8 cellular contexts compared by ENCODE assay signal in genomic region chr19:41951686-41952172, GRCh38. TPM values are rescaled to one million over a fixed set of nuclear protein-coding genes. Genes with fewer than 3 reads are reported as not detected.
DNase-seq lines count a peak whose midpoint lies in the region; ATAC-seq and TF ChIP-seq lines count a peak whose summit lies in the region.

No MANE protein-coding gene starts in this region.

- ATAC-seq in GM23338 (peak; percentile 97), GM18505 (IDR thresholded peaks at IDR 0.05; ENCODE audit: unreplicated experiment) (no peak)

- peaks cover 10% of the 10 kb centered on the region for H3K79me1 ChIP-seq in mesenchymal stem cell (replicated peaks; ENCODE audit: low read length, poor library complexity, severe bottlenecking)

- peak overlapping the region; percentile 78 for H3K4me2 ChIP-seq in GM23338
- H3K4me2 ChIP-seq in mesenchymal stem cell (ENCODE audit: low read length, poor library complexity, severe bottlenecking) = no peak overlapping the region

- H3K27me3 ChIP-seq in GM23338 (ENCODE audit: insufficient read depth) (no peaks in the 10 kb centered on the region), mesenchymal stem cell (ENCODE audit: control insufficient read depth in 1 of 2, insufficient read depth in 1 of 2, low read length in 2 of 2) (no peaks in the 10 kb centered on the region)
- H3K27me3 ChIP-seq in effector memory CD4-positive, alpha-beta T cell (replicated peaks; ENCODE audit: control insufficient read depth, insufficient read depth, low read length, poor library complexity, severe bottlenecking) = no peaks in the 10 kb centered on the region

- no peak overlapping the region for H3K18ac ChIP-seq in mesenchymal stem cell (ENCODE audit: low read depth in 1 of 2, low read length in 2 of 2)

- no peak overlapping the region for H2BK5ac ChIP-seq in mesenchymal stem cell (ENCODE audit: low read depth, low read length, poor library complexity, severe bottlenecking)

- H3K4me3 ChIP-seq in AG10803 (ENCODE audit: low read length) (peak overlapping the region; percentile 5; the same call in 1 of the 2 replicates), GM23338 (peak overlapping the region; percentile 51), mesenchymal stem cell (ENCODE audit: insufficient read depth in 1 of 2, low read depth in 1 of 2, low read length in 2 of 2) (no peak overlapping the region)
- no peak overlapping the region for H3K4me3 ChIP-seq in effector memory CD4-positive, alpha-beta T cell (ENCODE audit: insufficient read depth, low read depth, low read length, poor library complexity, severe bottlenecking)

- H2BK12ac ChIP-seq in mesenchymal stem cell (ENCODE audit: low read length in 2 of 2) = peak overlapping the region in 1 of 2 experiments; percentile 84

- no peaks in the 10 kb centered on the region for H3K4me1 ChIP-seq in GM23338 (ENCODE audit: insufficient read depth)
- peaks cover 3% of the 10 kb centered on the region for H3K4me1 ChIP-seq in effector memory CD4-positive, alpha-beta T cell (ENCODE audit: control insufficient read depth, insufficient read depth, low read length, poor library complexity, severe bottlenecking)
- peaks cover 5% of the 10 kb centered on the region for H3K4me1 ChIP-seq in mesenchymal stem cell (ENCODE audit: control insufficient read depth, insufficient read depth, low read depth, low read length)

- intact Hi-C loops in activated CD4-positive, alpha-beta memory T cell treated with anti-CD3 and anti-CD28 coated beads for 36 hours (cut with micrococcal nuclease) = loop anchor here (1.0 kb wide), 1 partner anchor 78 kb away; no protein-coding TSS in a partner anchor

- H3K4ac ChIP-seq in mesenchymal stem cell (ENCODE audit: low read depth in 1 of 2, low read length in 2 of 2) = no peak overlapping the region

- no peaks in the 10 kb centered on the region for H3K9me3 ChIP-seq in effector memory CD4-positive, alpha-beta T cell (ENCODE audit: control insufficient read depth, low read length)
- no peaks in the 10 kb centered on the region for H3K9me3 ChIP-seq in mesenchymal stem cell (ENCODE audit: control insufficient read depth, low read length)

- TF ChIP-seq POLR2A in GM18505 (IDR thresholded peaks at IDR 0.05; ENCODE audit: borderline replicate concordance, extremely low read depth, insufficient read depth, insufficient read length) = no peak

- no peak overlapping the region for H3K23ac ChIP-seq in mesenchymal stem cell (ENCODE audit: low read length in 2 of 2)

- H2AK5ac ChIP-seq in mesenchymal stem cell (ENCODE audit: low read length, severe bottlenecking) = no peak overlapping the region

- H3K27ac ChIP-seq in GM23338 (ENCODE audit: low read depth) (no peak overlapping the region), mesenchymal stem cell (ENCODE audit: low read length, poor library complexity, severe bottlenecking) (no peak overlapping the region)
- no peak overlapping the region for H3K27ac ChIP-seq in effector memory CD4-positive, alpha-beta T cell (ENCODE audit: insufficient read depth, low read length, poor library complexity, severe bottlenecking)

- no peak overlapping the region for H2BK15ac ChIP-seq in mesenchymal stem cell (ENCODE audit: low read depth, poor library complexity, severe bottlenecking)

- no peak overlapping the region for H2AFZ ChIP-seq in GM23338
- peak overlapping the region; percentile 78 for H2AFZ ChIP-seq in mesenchymal stem cell (ENCODE audit: low read depth, low read length)

- H3F3A ChIP-seq in GM23338 (replicated peaks; ENCODE audit: low read depth) = 0 out of 2 replicates have a peak, but pooled peaks cover 3% of the 10 kb centered on the region

- H3K27me3 Mint-ChIP-seq in GM23338 (ENCODE audit: insufficient read depth, low read depth, poor library complexity) = peaks cover 10% of the 10 kb centered on the region
- H3K27me3 Mint-ChIP-seq in activated CD4-positive, alpha-beta memory T cell treated with anti-CD3 and anti-CD28 coated beads for 36 hours = no peaks in the 10 kb centered on the region

- peak; percentile 58 for DNase-seq in AG10803 (ENCODE audit: low read depth)
- DNase-seq in GM23338 (ENCODE audit: low spot score) = peak; percentile 94
- DNase-seq in NCI-H510A treated with DMSO at 0.1 percent for 48 hours (lab: John Stamatoyannopoulos, UW) = peak; percentile 65
- DNase-seq in activated CD4-positive, alpha-beta memory T cell treated with anti-CD3 and anti-CD28 coated beads for 36 hours = peak; percentile 91
- peak; percentile 65 to 79 (median 78) for DNase-seq in effector memory CD4-positive, alpha-beta T cell
- DNase-seq in mesenchymal stem cell = peak; percentile 76
- DNase-seq in stimulated activated CD8-positive, alpha-beta memory T cell treated with anti-CD3 and anti-CD28 coated beads, Interleukin-15, amount 100 ng/mL, for 48 hours (ENCODE audit: low read depth in 2 of 2) = peak; percentile 71 to 72

- H3K4me1 Mint-ChIP-seq in GM23338 = no peaks in the 10 kb centered on the region
- H3K4me1 Mint-ChIP-seq in activated CD4-positive, alpha-beta memory T cell treated with anti-CD3 and anti-CD28 coated beads for 36 hours (ENCODE audit: low read depth) = peaks cover 15% of the 10 kb centered on the region

- CTCF ChIA-PET in activated CD4-positive, alpha-beta memory T cell treated with anti-CD3 and anti-CD28 coated beads for 36 hours (lab: Charles Lee) = interaction anchor here (0.6 to 4.6 kb wide), 14 partner anchors 9 to 158 kb away, joined by 3 to 46 read pairs (median 5); partner anchors contain the start of genes CD79A, CEACAM3 and RPS19

- no peaks in the 10 kb centered on the region for H3K36me3 ChIP-seq in GM23338 (ENCODE audit: insufficient read depth)
- peaks cover 11% of the 10 kb centered on the region for H3K36me3 ChIP-seq in effector memory CD4-positive, alpha-beta T cell (ENCODE audit: control insufficient read depth, insufficient read depth, low read length)
- peaks cover 15 to 22% of the 10 kb centered on the region in 2 experiments for H3K36me3 ChIP-seq in mesenchymal stem cell (ENCODE audit: control insufficient read depth in 1 of 2, insufficient read depth in 2 of 2, low read depth in 1 of 2, low read length in 2 of 2)

- peak; percentile 94 for TF ChIP-seq CTCF in AG10803 (conservative IDR thresholded peaks at IDR 0.05; ENCODE audit: low read length)
- TF ChIP-seq CTCF in GM23338 (conservative IDR thresholded peaks at IDR 0.05; ENCODE audit: low read depth in 2 of 2) = peak; percentile 92 to 95

- H3K4me3 Mint-ChIP-seq in GM23338 = peak overlapping the region; percentile 61
- no peak overlapping the region for H3K4me3 Mint-ChIP-seq in activated CD4-positive, alpha-beta memory T cell treated with anti-CD3 and anti-CD28 coated beads for 36 hours

- H3K9me2 ChIP-seq in GM23338 (ENCODE audit: insufficient read depth) = no peaks in the 10 kb centered on the region

- POLR2A ChIA-PET in activated CD4-positive, alpha-beta memory T cell treated with anti-CD3 and anti-CD28 coated beads for 36 hours (lab: Charles Lee) = no interaction called here

- H4K91ac ChIP-seq in mesenchymal stem cell (ENCODE audit: low read length) = no peak overlapping the region

- H3K79me2 ChIP-seq in GM23338 (replicated peaks; ENCODE audit: insufficient read depth) = no peaks in the 10 kb centered on the region

- H3K9ac ChIP-seq in mesenchymal stem cell (ENCODE audit: low read length) = peak overlapping the region; percentile 41

- no peaks in the 10 kb centered on the region for H3K9me3 Mint-ChIP-seq in GM23338
- H3K9me3 Mint-ChIP-seq in activated CD4-positive, alpha-beta memory T cell treated with anti-CD3 and anti-CD28 coated beads for 36 hours = no peaks in the 10 kb centered on the region

- 10% methylated on average over 9 of the region's 12 CpGs for WGBS in mesenchymal stem cell

- H3K27ac Mint-ChIP-seq in GM23338 = no peak overlapping the region
- no peak overlapping the region for H3K27ac Mint-ChIP-seq in activated CD4-positive, alpha-beta memory T cell treated with anti-CD3 and anti-CD28 coated beads for 36 hours

- H3K36me3 Mint-ChIP-seq in GM23338 (ENCODE audit: low read depth) = peaks cover 3% of the 10 kb centered on the region; the same call in 2 of the 3 replicates
- peaks cover 2% of the 10 kb centered on the region for H3K36me3 Mint-ChIP-seq in activated CD4-positive, alpha-beta memory T cell treated with anti-CD3 and anti-CD28 coated beads for 36 hours

- H4K20me1 ChIP-seq in GM23338 (replicated peaks; ENCODE audit: insufficient read depth) = no peaks in the 10 kb centered on the region

- H3K14ac ChIP-seq in mesenchymal stem cell (ENCODE audit: low read length in 2 of 2) = peak overlapping the region in 1 of 2 experiments; percentile 79

- H2BK120ac ChIP-seq in mesenchymal stem cell (ENCODE audit: low read depth, low read length) = no peak overlapping the region

- H4K8ac ChIP-seq in mesenchymal stem cell (ENCODE audit: low read length) = no peak overlapping the region

TF ChIP-seq in GM23338, 12 proteins besides CTCF, POLR2A, EP300 and RAD21 (continues in another document):
- TF ChIP-seq CREB1 (CRISPR knock-in tag; IDR thresholded peaks at IDR 0.05; ENCODE audit: low read depth) = 0 out of 2 replicates have a peak, but pooled peaks have one; percentile 9

RNA-seq across cellular contexts. Expression of gene RABAC1, which starts 7.4 kb away (rescaled TPM):
- 113 and 151 TPM in 2 replicates for total RNA-seq in GM23338 (2014; rRNA removed; shearing (Covaris generic))
- polyA plus RNA-seq in GM23338 (2016; fragmentation: Nextera tagmentation; extraction: Ambion mirVana) = 206 and 215 TPM in 2 replicates
- 10 to 100 TPM; 64.9 to 68.4 TPM for total RNA-seq in activated CD4-positive, alpha-beta memory T cell treated with anti-CD3 and anti-CD28 coated beads for 36 hours
- 292 TPM for polyA plus RNA-seq in mesenchymal stem cell (2013, experiment 1 of 2)
- 293 TPM for polyA plus RNA-seq in mesenchymal stem cell (2013, experiment 2 of 2)

RNA-seq across cellular contexts. Expression of gene ERFL, which starts 23.5 kb away (rescaled TPM):
- 0.69 TPM in 1 of 2 replicates, not detected in the other for total RNA-seq in GM23338 (2014; rRNA removed; shearing (Covaris generic))
- polyA plus RNA-seq in GM23338 (2016; fragmentation: Nextera tagmentation; extraction: Ambion mirVana) = 0.14 TPM in 1 of 2 replicates, not detected in the other
- 1 to 10 TPM; 1.3 to 2.0 TPM for total RNA-seq in activated CD4-positive, alpha-beta memory T cell treated with anti-CD3 and anti-CD28 coated beads for 36 hours
- 0.06 TPM for polyA plus RNA-seq in mesenchymal stem cell (2013, experiment 1 of 2)
- polyA plus RNA-seq in mesenchymal stem cell (2013, experiment 2 of 2) = 0.05 TPM

RNA-seq across cellular contexts. Expression of gene ATP1A3, which starts 42.3 kb away (rescaled TPM):
- 33.1 and 37.3 TPM in 2 replicates for total RNA-seq in GM23338 (2014; rRNA removed; shearing (Covaris generic))
- 11.0 and 11.5 TPM in 2 replicates for polyA plus RNA-seq in GM23338 (2016; fragmentation: Nextera tagmentation; extraction: Ambion mirVana)
- total RNA-seq in activated CD4-positive, alpha-beta memory T cell treated with anti-CD3 and anti-CD28 coated beads for 36 hours = under 1 TPM; 0.64 to 0.85 TPM
- 0.08 TPM for polyA plus RNA-seq in mesenchymal stem cell (2013, experiment 1 of 2)
- 0.11 TPM for polyA plus RNA-seq in mesenchymal stem cell (2013, experiment 2 of 2)

Comparison
In these comparisons a context has a peak if more than half of its experiments do, and no peak if none do; other contexts are left out.
1. H3K4me3 ChIP-seq: peak in AG10803 (single experiment) and GM23338 (single experiment); none in effector memory CD4-positive, alpha-beta T cell (single experiment) and mesenchymal stem cell (0 of 2).
2. RNA of gene ATP1A3, which starts 42.3 kb away (total RNA-seq): 33.1 to 37.3 TPM in GM23338; 0.64 to 0.85 TPM in activated CD4-positive, alpha-beta memory T cell treated with anti-CD3 and anti-CD28 coated beads for 36 hours; every median in the first group is over 10 times any median in the second.
3. Peak in every context shown above with its lines, with median percentiles within 50 percentile points of each other: DNase-seq.